Comparison of ENCODE assay signal across 12 cellular contexts in the genomic region with DNA sequence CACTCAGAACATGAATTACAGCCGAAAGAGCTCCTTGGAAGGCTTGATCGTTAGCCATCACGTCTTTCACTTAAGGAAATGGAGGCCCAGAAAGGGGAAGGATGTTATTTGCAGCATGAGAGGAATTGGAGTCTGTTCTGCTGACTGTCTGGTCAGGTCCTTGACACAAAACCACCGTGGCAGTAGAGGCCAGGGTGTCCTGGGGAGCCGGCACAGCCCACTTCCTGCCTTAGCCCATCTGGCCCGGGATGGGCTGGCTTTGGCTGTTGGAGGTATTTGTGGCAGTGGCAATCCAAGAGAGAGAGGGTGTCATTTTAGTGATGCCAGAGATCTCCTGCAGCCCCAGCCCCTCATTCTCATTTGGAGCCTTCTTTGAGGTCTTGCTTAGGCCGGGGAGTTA. TPM values are rescaled to one million over a fixed set of nuclear protein-coding genes. Genes with fewer than 3 reads are reported as not detected.
DNase-seq lines count a peak whose midpoint lies in the region; ATAC-seq and TF ChIP-seq lines count a peak whose summit lies in the region.
"Had no signal": no experiment of that assay in that cellular context is flagged by ENCODE, and none has a peak within 500 bp of the region (broad histone marks: within the 10 kb centered on the region; RNA-seq: fewer than 3 reads in every experiment).

No MANE protein-coding gene starts in this region.

- TF ChIP-seq RAD21 in SK-N-SH (IDR thresholded peaks at IDR 0.05; ENCODE audit: low read length): no peak

- no peaks in the 10 kb centered on the region for H3K9me2 ChIP-seq in SK-N-SH

- no peaks in the 10 kb centered on the region for H3K27me3 Mint-ChIP-seq in CD8-positive, alpha-beta T cell (ENCODE audit: low read depth)
- H3K27me3 Mint-ChIP-seq in chondrocyte (ENCODE audit: low read depth) (no peaks in the 10 kb centered on the region), Calu3 (ENCODE audit: unreplicated experiment) (no peaks in the 10 kb centered on the region)
- H3K27me3 Mint-ChIP-seq in natural killer cell treated with Interleukin-12 subunit alpha and Interleukin-12 subunit beta and Interleukin-15 and Interleukin-18, amount 100 ng/mL, for 72 hours: no peaks in the 10 kb centered on the region

- H2AFZ ChIP-seq in SK-N-SH (ENCODE audit: low read depth): no peak overlapping the region
- H2AFZ ChIP-seq: hepatocyte had no signal

- intact Hi-C loops in CD8-positive, alpha-beta T cell (cut with DNase I, micrococcal nuclease): no loop called here
- intact Hi-C loops in Calu3 (cut with micrococcal nuclease; ENCODE audit: unreplicated experiment): no loop called here

- BruUV-seq in Calu3 (replicated peaks; lab: Mats Ljungman, UMichigan): no TSS peak

- peak overlapping the region; percentile 87 for H3K27ac Mint-ChIP-seq in CD8-positive, alpha-beta T cell
- H3K27ac Mint-ChIP-seq in chondrocyte (ENCODE audit: unreplicated experiment): peak overlapping the region; percentile 76
- H3K27ac Mint-ChIP-seq in natural killer cell treated with Interleukin-12 subunit alpha and Interleukin-12 subunit beta and Interleukin-15 and Interleukin-18, amount 100 ng/mL, for 72 hours: peak overlapping the region; percentile 65 to 70
- H3K27ac Mint-ChIP-seq in Calu3 (ENCODE audit: unreplicated experiment): no peak overlapping the region

- H3K9me3 Mint-ChIP-seq in CD8-positive, alpha-beta T cell: no peaks in the 10 kb centered on the region
- H3K9me3 Mint-ChIP-seq in chondrocyte (ENCODE audit: low read depth): peaks cover 11% of the 10 kb centered on the region
- H3K9me3 Mint-ChIP-seq in natural killer cell treated with Interleukin-12 subunit alpha and Interleukin-12 subunit beta and Interleukin-15 and Interleukin-18, amount 100 ng/mL, for 72 hours: no peaks in the 10 kb centered on the region
- no peaks in the 10 kb centered on the region for H3K9me3 Mint-ChIP-seq in Calu3 (ENCODE audit: low read depth, unreplicated experiment)

- no peak for DNase-seq in CD8-positive, alpha-beta T cell
- DNase-seq in NOMO-1 treated with DMSO at 0.1 percent for 48 hours (lab: John Stamatoyannopoulos, UW; ENCODE audit: unreplicated experiment): peak; percentile 76
- DNase-seq in chondrocyte (ENCODE audit: low spot score): no peak
- no peak for DNase-seq in natural killer cell treated with Interleukin-12 subunit alpha and Interleukin-12 subunit beta and Interleukin-15 and Interleukin-18, amount 100 ng/mL, for 72 hours (ENCODE audit: low spot score)
- DNase-seq in SK-N-SH: no peak
- no peak for DNase-seq in NCI-H510A (lab: John Stamatoyannopoulos, UW)
- no peak for DNase-seq in Calu3
- no peak for DNase-seq in GM10266 (ENCODE audit: extremely low spot score)
- DNase-seq: activated CD4-positive, alpha-beta T cell treated with anti-CD3 and anti-CD28 coated beads, Interleukin-2, amount 50 U/mL, for 1 hour; DMS 273 treated with DMSO at 0.1 percent for 48 hours; ovary had no signal

- H3K4me2 ChIP-seq in SK-N-SH: no peak overlapping the region
- H3K4me2 ChIP-seq: hepatocyte had no signal

- no peaks in the 10 kb centered on the region for H3K79me2 ChIP-seq in SK-N-SH (ENCODE audit: insufficient read depth)
- H3K79me2 ChIP-seq: hepatocyte had no signal

- H3K36me3 ChIP-seq in CD8-positive, alpha-beta T cell (ENCODE audit: insufficient read depth, low read length): peaks cover 18% of the 10 kb centered on the region
- H3K36me3 ChIP-seq in SK-N-SH (replicated peaks in 1 of 2; ENCODE audit: control insufficient read depth in 1 of 2, insufficient read depth in 2 of 2, low read length in 1 of 2): no peaks in the 10 kb centered on the region
- H3K36me3 ChIP-seq: ovary had no signal

- H3K4me1 ChIP-seq in CD8-positive, alpha-beta T cell (ENCODE audit: insufficient read depth, low read length): no peaks in the 10 kb centered on the region
- no peaks in the 10 kb centered on the region; a peak in 1 of 4 replicates for H3K4me1 ChIP-seq in SK-N-SH (ENCODE audit: control insufficient read depth in 1 of 2, insufficient read depth in 2 of 2, low read depth in 1 of 2, low read length in 1 of 2)

- peaks cover 31% of the 10 kb centered on the region for H3K4me1 Mint-ChIP-seq in CD8-positive, alpha-beta T cell (ENCODE audit: low read depth)
- H3K4me1 Mint-ChIP-seq in chondrocyte (ENCODE audit: low read depth): peaks cover 54% of the 10 kb centered on the region
- peaks cover 33 to 44% of the 10 kb centered on the region in 2 donors for H3K4me1 Mint-ChIP-seq in natural killer cell treated with Interleukin-12 subunit alpha and Interleukin-12 subunit beta and Interleukin-15 and Interleukin-18, amount 100 ng/mL, for 72 hours (ENCODE audit: low read depth in 2 of 2)
- no peaks in the 10 kb centered on the region for H3K4me1 Mint-ChIP-seq in Calu3 (ENCODE audit: low read depth, unreplicated experiment)

- 62% methylated on average over 5 of the region's 7 CpGs for WGBS in SK-N-SH (ENCODE audit: low lambda C conversion rate)

- no peaks in the 10 kb centered on the region for H4K20me1 ChIP-seq in SK-N-SH (ENCODE audit: insufficient read depth)

- no peak overlapping the region for H3K27ac ChIP-seq in CD8-positive, alpha-beta T cell (ENCODE audit: low read depth, low read length)
- H3K27ac ChIP-seq in SK-N-SH (ENCODE audit: low read depth in 2 of 2, low read length in 1 of 2): no peak overlapping the region
- H3K27ac ChIP-seq: hepatocyte, ovary had no signal

- TF ChIP-seq EP300 in SK-N-SH (IDR thresholded peaks at IDR 0.05; ENCODE audit: borderline replicate concordance in 1 of 2, low read depth in 1 of 2, low read length in 1 of 2): no peak

- no peak for ATAC-seq in CD8-positive, alpha-beta T cell
- ATAC-seq in natural killer cell treated with Interleukin-12 subunit alpha and Interleukin-12 subunit beta and Interleukin-15 and Interleukin-18, amount 100 ng/mL, for 72 hours: peak; percentile 53 to 60

- peaks cover 83% of the 10 kb centered on the region for H3K36me3 Mint-ChIP-seq in CD8-positive, alpha-beta T cell
- H3K36me3 Mint-ChIP-seq in chondrocyte (ENCODE audit: low read depth) (peaks cover 16% of the 10 kb centered on the region), Calu3 (ENCODE audit: insufficient read depth, unreplicated experiment) (no peaks in the 10 kb centered on the region)
- peaks cover 19% of the 10 kb centered on the region for H3K36me3 Mint-ChIP-seq in natural killer cell treated with Interleukin-12 subunit alpha and Interleukin-12 subunit beta and Interleukin-15 and Interleukin-18, amount 100 ng/mL, for 72 hours

- H3K4me3 ChIP-seq in CD8-positive, alpha-beta T cell (ENCODE audit: low read depth, low read length): no peak overlapping the region
- H3K4me3 ChIP-seq in SK-N-SH (ENCODE audit: low read depth in 2 of 2, low read length in 1 of 2): no peak overlapping the region
- H3K4me3 ChIP-seq: hepatocyte, ovary had no signal

- POLR2A ChIA-PET in CD8-positive, alpha-beta T cell (lab: Charles Lee): no interaction called here
- POLR2A ChIA-PET in SK-N-SH (lab: Yijun Ruan, JAX): no interaction called here

- TF ChIP-seq CTCF in CD8-positive, alpha-beta T cell (IDR thresholded peaks at IDR 0.05): no peak
- TF ChIP-seq CTCF in chondrocyte (IDR thresholded peaks at IDR 0.05): no peak
- TF ChIP-seq CTCF in SK-N-SH (IDR thresholded peaks at IDR 0.05): no peak
- no peak for TF ChIP-seq CTCF in Calu3 (IDR thresholded peaks at IDR 0.05; ENCODE audit: unreplicated experiment)
- no peak for TF ChIP-seq CTCF in GM10266 (IDR thresholded peaks at IDR 0.05; ENCODE audit: control insufficient read depth, insufficient read depth, low read depth, missing control alignments)

- H3K4me3 Mint-ChIP-seq in CD8-positive, alpha-beta T cell: no peak overlapping the region
- H3K4me3 Mint-ChIP-seq in chondrocyte (ENCODE audit: unreplicated experiment) (no peak overlapping the region), Calu3 (ENCODE audit: low read depth, unreplicated experiment) (no peak overlapping the region)
- H3K4me3 Mint-ChIP-seq in natural killer cell treated with Interleukin-12 subunit alpha and Interleukin-12 subunit beta and Interleukin-15 and Interleukin-18, amount 100 ng/mL, for 72 hours: no peak overlapping the region

- CTCF ChIA-PET in CD8-positive, alpha-beta T cell (lab: Charles Lee): interaction anchor here (0.6 to 1.3 kb wide), 2 partner anchors 126 to 146 kb away, joined by 3 read pairs; no protein-coding TSS in a partner anchor
- CTCF ChIA-PET in SK-N-SH (lab: Yijun Ruan, JAX): no interaction called here
- CTCF ChIA-PET in Calu3 (lab: Charles Lee): no interaction called here

- no peaks in the 10 kb centered on the region for H3K27me3 ChIP-seq in CD8-positive, alpha-beta T cell (ENCODE audit: insufficient read depth, low read length)
- H3K27me3 ChIP-seq in SK-N-SH (ENCODE audit: insufficient read depth): no peaks in the 10 kb centered on the region
- H3K27me3 ChIP-seq: hepatocyte, ovary had no signal

- no peaks in the 10 kb centered on the region for H3K9me3 ChIP-seq in CD8-positive, alpha-beta T cell (ENCODE audit: low read length)
- no peaks in the 10 kb centered on the region for H3K9me3 ChIP-seq in SK-N-SH
- H3K9me3 ChIP-seq: ovary had no signal

- H3K9ac ChIP-seq in SK-N-SH: no peak overlapping the region

- H3F3A ChIP-seq in SK-N-SH (replicated peaks; ENCODE audit: insufficient read depth): no peaks in the 10 kb centered on the region

TF ChIP-seq in SK-N-SH, 30 proteins besides CTCF, POLR2A, EP300 and RAD21:
- no peak for TF ChIP-seq GABPA (IDR thresholded peaks at IDR 0.05; ENCODE audit: low read depth)
TF ChIP-seq in SK-N-SH: peak in this region for 0.

RNA-seq across cellular contexts. Expression of a gene that starts 37.4 kb away (rescaled TPM):
- total RNA-seq in CD8-positive, alpha-beta T cell: 10 to 100 TPM; 23.1 to 28.5 TPM
- total RNA-seq in chondrocyte (21.9 to 36.6 TPM (median 33.9 TPM) in 3 replicates), Calu3 (2022) (14.4 and 20.4 TPM in 2 replicates)
- total RNA-seq in natural killer cell treated with Interleukin-12 subunit alpha and Interleukin-12 subunit beta and Interleukin-15 and Interleukin-18, amount 100 ng/mL, for 72 hours: 100 to 1,000 TPM; 179 to 304 TPM
- 3.9 and 5.1 TPM in 2 replicates for polyA plus RNA-seq in SK-N-SH (2012; rRNA removed)
- polyA plus RNA-seq in SK-N-SH (2012; cell fraction: cytosol; rRNA removed): 3.6 and 4.5 TPM in 2 replicates
- polyA plus RNA-seq in SK-N-SH (2012; cell fraction: nucleus; rRNA removed): 4.8 and 6.4 TPM in 2 replicates
